In genomic region chr1:211382182-211382713, GRCh38 we compare ENCODE assay signal across 8 cellular contexts. TPM values are rescaled to one million over a fixed set of nuclear protein-coding genes. Genes with fewer than 3 reads are reported as not detected.
DNase-seq lines count a peak whose midpoint lies in the region; ATAC-seq, FAIRE-seq and TF ChIP-seq lines count a peak whose summit lies in the region.

No MANE protein-coding gene starts in this region.

- H3K4me3 ChIP-seq in endothelial cell of umbilical vein (replicated peaks in 1 of 3; ENCODE audit: insufficient read depth in 1 of 3, low read depth in 1 of 3, low read length in 3 of 3) = peak overlapping the region; percentile 31 to 65 (median 50)
- peak overlapping the region; percentile 56 for H3K4me3 ChIP-seq in ovary

- TF ChIP-seq EP300 in ovary (IDR thresholded peaks at IDR 0.05) = no peak

- peak; percentile 32 for DNase-seq in DMS114 treated with DMSO at 0.1 percent for 48 hours (lab: John Stamatoyannopoulos, UW; ENCODE audit: unreplicated experiment)
- DNase-seq in OCI-M1 (lab: John Stamatoyannopoulos, UW) = peak; percentile 55
- no peak for DNase-seq in endothelial cell of umbilical vein (ENCODE audit: low read depth, low spot score)
- DNase-seq in ovary = no peak
- DNase-seq in NCI-H2029 treated with DMSO at 0.1 percent for 48 hours (lab: John Stamatoyannopoulos, UW) = no peak
- no peak for DNase-seq in NK-92 (lab: John Stamatoyannopoulos, UW; ENCODE audit: unreplicated experiment)
- DNase-seq in AML-193 (lab: John Stamatoyannopoulos, UW) = no peak

- H4K20me1 ChIP-seq in endothelial cell of umbilical vein (replicated peaks; ENCODE audit: control insufficient read depth, extremely low read depth, insufficient read depth, low read length) = no peaks in the 10 kb centered on the region

- no peak for ATAC-seq in HG03045 (IDR thresholded peaks at IDR 0.05; ENCODE audit: unreplicated experiment)

- TF ChIP-seq POLR2A in endothelial cell of umbilical vein (IDR thresholded peaks at IDR 0.05; ENCODE audit: low read depth, low read length) (no peak), ovary (IDR thresholded peaks at IDR 0.05) (no peak)

- WGBS in ovary, 3 donors = 2 to 5% (median 3%) methylated on average over 17 of the region's 17 CpGs

- dilution Hi-C loops in endothelial cell of umbilical vein (cut with MboI; ENCODE audit: extremely low pct_ligation_motif_present, low sequenced_read_pairs) = no loop called here

- TF ChIP-seq CTCF in endothelial cell of umbilical vein (IDR thresholded peaks at IDR 0.05; ENCODE audit: extremely low read depth in 1 of 2, insufficient read depth in 1 of 2, low read depth in 1 of 2, low read length in 2 of 2) (no peak), ovary (IDR thresholded peaks at IDR 0.05) (no peak)

- CTCF ChIA-PET in endothelial cell of umbilical vein (lab: Charles Lee) = interaction anchor here (0.9 to 2.0 kb wide), 6 partner anchors 35 to 272 kb away, joined by 3 to 6 read pairs (median 4); no protein-coding TSS in a partner anchor

- H3K79me2 ChIP-seq in endothelial cell of umbilical vein (ENCODE audit: control insufficient read depth, insufficient read depth, low read length) = no peaks in the 10 kb centered on the region

- POLR2A ChIA-PET in endothelial cell of umbilical vein (lab: Charles Lee) = interaction anchor here (0.6 to 1.1 kb wide), 2 partner anchors 131 to 320 kb away, joined by 3 to 5 read pairs; no protein-coding TSS in a partner anchor

- H2AFZ ChIP-seq in endothelial cell of umbilical vein (ENCODE audit: low read depth, low read length) = peak overlapping the region; percentile 73

- H3K9ac ChIP-seq in endothelial cell of umbilical vein (replicated peaks; ENCODE audit: extremely low read depth, insufficient read depth, low read length) = peak overlapping the region; percentile 93

- H3K4me2 ChIP-seq in endothelial cell of umbilical vein (ENCODE audit: insufficient read depth, low read length) = peak overlapping the region; percentile 77

- no peaks in the 10 kb centered on the region for H3K9me1 ChIP-seq in endothelial cell of umbilical vein (replicated peaks; ENCODE audit: control insufficient read depth, extremely low read depth, insufficient read depth, low read length)

- H3K36me3 ChIP-seq in endothelial cell of umbilical vein (ENCODE audit: control insufficient read depth in 2 of 2, extremely low read depth in 1 of 2, insufficient read depth in 2 of 2, low read length in 2 of 2) = no peaks in the 10 kb centered on the region
- H3K36me3 ChIP-seq in ovary = no peaks in the 10 kb centered on the region

- peak overlapping the region; percentile 96 for H3K27ac ChIP-seq in endothelial cell of umbilical vein (ENCODE audit: insufficient read depth, low read depth, low read length)
- H3K27ac ChIP-seq in ovary = peak overlapping the region in 1 of 2 donors; percentile 92

- TSS peak; percentile 69 for BruUV-seq in endothelial cell of umbilical vein (replicated peaks; lab: Mats Ljungman, UMichigan)

- no peak for FAIRE-seq in endothelial cell of umbilical vein (lab: Jason Lieb, UNC)

- H3K27me3 ChIP-seq in endothelial cell of umbilical vein (ENCODE audit: control insufficient read depth in 2 of 2, insufficient read depth in 2 of 2, low read length in 2 of 2) = no peaks in the 10 kb centered on the region
- H3K27me3 ChIP-seq in ovary = no peaks in the 10 kb centered on the region

- intact Hi-C loops in endothelial cell of umbilical vein (cut with micrococcal nuclease) = loop anchor here (1.0 to 10.0 kb wide), 6 partner anchors 11 to 1147 kb away; partner anchors contain the start of genes RCOR3, SERTAD4 and SLC30A1
- intact Hi-C loops in ovary (cut with DNase I) = no loop called here

- peaks cover 11% of the 10 kb centered on the region for H3K4me1 ChIP-seq in endothelial cell of umbilical vein (ENCODE audit: control insufficient read depth, extremely low read depth, insufficient read depth, low read length)
- no peaks in the 10 kb centered on the region for H3K4me1 ChIP-seq in ovary (ENCODE audit: insufficient read depth)

- no peaks in the 10 kb centered on the region for H3K9me3 ChIP-seq in endothelial cell of umbilical vein (replicated peaks; ENCODE audit: control insufficient read depth, insufficient read depth, low read length)
- no peaks in the 10 kb centered on the region for H3K9me3 ChIP-seq in ovary

TF ChIP-seq in endothelial cell of umbilical vein, 7 proteins besides CTCF, POLR2A, EP300 and RAD21:
- no peak for TF ChIP-seq EZH2 (IDR thresholded peaks at IDR 0.05; ENCODE audit: borderline replicate concordance, low read depth, low read length, severe bottlenecking)
- TF ChIP-seq MYC (IDR thresholded peaks at IDR 0.05; ENCODE audit: low read depth, low read length) = no peak
- no peak for TF ChIP-seq JUN (IDR thresholded peaks at IDR 0.05; ENCODE audit: borderline replicate concordance, insufficient read depth, insufficient read length, low read depth)
- no peak for TF ChIP-seq POLR2AphosphoS5 (IDR thresholded peaks at IDR 0.05; ENCODE audit: insufficient read depth, low read depth, low read length)
- no peak for TF ChIP-seq MAX (IDR thresholded peaks at IDR 0.05; ENCODE audit: insufficient read depth, insufficient read length)
- TF ChIP-seq FOS (IDR thresholded peaks at IDR 0.05; ENCODE audit: borderline replicate concordance, insufficient read depth, low read length) = no peak
- no peak for TF ChIP-seq GATA2 (IDR thresholded peaks at IDR 0.05; ENCODE audit: insufficient read depth, insufficient read length, low read depth, low read length)

RNA-seq across cellular contexts. Expression of gene TRAF5, which starts 55.6 kb away (rescaled TPM):
- 17.0 and 17.6 TPM in 2 replicates for total RNA-seq in endothelial cell of umbilical vein
- polyA plus RNA-seq in endothelial cell of umbilical vein = 7.8 and 8.5 TPM in 2 replicates
- 4.7 and 6.4 TPM in 2 replicates for polyA plus RNA-seq in endothelial cell of umbilical vein (2011; cell fraction: cytosol; rRNA removed)
- polyA plus RNA-seq in endothelial cell of umbilical vein (2011; cell fraction: nucleus; rRNA removed) = 38.4 and 40.0 TPM in 2 replicates
- 9.8 and 11.3 TPM in 2 replicates for polyA plus RNA-seq in endothelial cell of umbilical vein (2012)
- 13.2 and 19.3 TPM in 2 replicates for polyA minus RNA-seq in endothelial cell of umbilical vein
- polyA minus RNA-seq in endothelial cell of umbilical vein (2011; cell fraction: cytosol; rRNA and poly(A)+ RNA removed) = 4.5 TPM
- 17.5 and 18.1 TPM in 2 replicates for polyA minus RNA-seq in endothelial cell of umbilical vein (2011; cell fraction: nucleus; rRNA and poly(A)+ RNA removed)
- total RNA-seq in ovary = 10 to 100 TPM in 6 of 7 donors, 1 to 10 TPM in 1; 6.8 to 17.7 (median 13.6) TPM
- 10 to 100 TPM in 1 of 2 donors, 1 to 10 TPM in 1; 6.1 to 23.2 TPM for polyA plus RNA-seq in ovary

Comparison
In these comparisons a context has a peak if more than half of its experiments do, and no peak if none do; other contexts are left out.
1. DNase-seq: peak in DMS114 treated with DMSO at 0.1 percent for 48 hours (single experiment) and OCI-M1 (single experiment); none in endothelial cell of umbilical vein (single experiment), ovary (0 of 5), NCI-H2029 treated with DMSO at 0.1 percent for 48 hours (single experiment), NK-92 (single experiment) and AML-193 (0 of 2).